ENCODE assay signal across 8 cellular contexts in the genomic region with DNA sequence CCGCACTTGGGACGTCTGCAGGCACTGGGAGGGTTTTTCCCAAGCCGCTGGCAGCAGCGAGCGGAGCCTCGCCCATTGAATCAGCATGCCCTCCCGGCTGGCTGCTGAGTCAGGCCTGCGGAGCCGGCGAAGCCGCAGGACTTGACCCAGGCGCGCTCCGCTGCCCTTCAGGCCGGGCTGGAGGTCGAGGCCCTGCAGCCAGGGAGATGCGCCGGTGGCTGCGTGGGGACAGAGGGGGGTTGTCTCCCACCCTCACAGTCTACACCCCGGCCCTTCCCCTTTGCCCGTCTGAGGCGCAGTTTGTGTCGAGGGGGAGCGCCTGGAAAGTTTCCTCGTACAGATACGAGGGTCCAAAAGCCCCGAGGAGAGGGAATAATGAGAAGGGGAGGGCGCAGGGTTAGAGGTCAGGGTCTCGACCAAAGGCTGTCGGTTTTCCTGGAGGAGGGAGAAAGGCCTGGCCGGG. TPM values are rescaled to one million over a fixed set of nuclear protein-coding genes. Genes with fewer than 3 reads are reported as not detected.
A peak's percentile ranks its signal among the peaks of the same experiment; 100 is the strongest.
DNase-seq lines count a peak whose midpoint lies in the region; ATAC-seq, FAIRE-seq and TF ChIP-seq lines count a peak whose summit lies in the region.

No MANE protein-coding gene starts in this region.

- WGBS in A549 (ENCODE audit: missing lambda C conversion rate): 3% methylated on average over 12 of the region's 31 CpGs

- FAIRE-seq in A549 (lab: Jason Lieb, UNC) (no peak), GM12892 (lab: Jason Lieb, UNC) (no peak)

- H3K27ac ChIP-seq in A549: peak overlapping the region; percentile 96 to 98
- H3K27ac ChIP-seq in breast epithelium: peak overlapping the region; percentile 96 to 99

- no peak for TF ChIP-seq EP300 in A549 (IDR thresholded peaks at IDR 0.05)

- peak overlapping the region; percentile 74 to 90 (median 80) for H3K4me3 Mint-ChIP-seq in immature natural killer cell

- H3K4me3 ChIP-seq in A549 (peak overlapping the region; percentile 78), breast epithelium (peak overlapping the region; percentile 97 to 99 (median 97)), skeletal muscle satellite cell (ENCODE audit: low read length) (peak overlapping the region; percentile 95)

- no peaks in the 10 kb centered on the region for H3K36me3 Mint-ChIP-seq in immature natural killer cell

- peaks cover 48% of the 10 kb centered on the region for H3K4me1 ChIP-seq in A549
- H3K4me1 ChIP-seq in breast epithelium: peaks cover 5 to 12% of the 10 kb centered on the region in 2 donors
- H3K4me1 ChIP-seq in skeletal muscle satellite cell (ENCODE audit: control insufficient read depth, insufficient read depth, low read length): peaks cover 47% of the 10 kb centered on the region

- H3K36me3 ChIP-seq in breast epithelium (no peaks in the 10 kb centered on the region), skeletal muscle satellite cell (ENCODE audit: insufficient read depth, low read length) (peaks cover 5% of the 10 kb centered on the region)

- TF ChIP-seq RAD21 in A549 (conservative IDR thresholded peaks at IDR 0.05 in 1 of 2, IDR thresholded peaks at IDR 0.05 in 1 of 2): no peak

- CTCF ChIA-PET in A549 (lab: Yijun Ruan, JAX): interaction anchor here (0.5 to 1.0 kb wide), 4 partner anchors 23 to 57 kb away, joined by 3 read pairs; no protein-coding TSS in a partner anchor

- peak; percentile 72 to 83 for DNase-seq in A549 (ENCODE audit: low read depth in 1 of 2, low spot score in 1 of 2)
- no peak for DNase-seq in GM12892 (ENCODE audit: insufficient read length)
- DNase-seq in OCI-M1 (lab: John Stamatoyannopoulos, UW): peak; percentile 70
- DNase-seq in breast epithelium (ENCODE audit: low spot score in 2 of 2): peak; percentile 47 to 69
- peak in 1 of 3 donors; percentile 10 for DNase-seq in immature natural killer cell

- peak overlapping the region; percentile 76 for H3K4me2 ChIP-seq in A549
- H3K4me2 ChIP-seq in skeletal muscle satellite cell (ENCODE audit: low read length): peak overlapping the region; percentile 95

- intact Hi-C loops in breast epithelium (cut with DNase I; ENCODE audit: low total_unique reads): loop anchor here (2.0 kb wide), 1 partner anchor 33 kb away; no protein-coding TSS in a partner anchor

- peaks cover 36 to 43% of the 10 kb centered on the region in 2 donors for H3K4me1 Mint-ChIP-seq in immature natural killer cell

- H3K27me3 ChIP-seq in breast epithelium (no peaks in the 10 kb centered on the region), skeletal muscle satellite cell (ENCODE audit: control insufficient read depth, insufficient read depth, low read length) (no peaks in the 10 kb centered on the region)

- ATAC-seq in A549 (peak; percentile 73 to 76), HG03520 (IDR thresholded peaks at IDR 0.05; ENCODE audit: unreplicated experiment) (no peak), GM18520 (IDR thresholded peaks at IDR 0.05; ENCODE audit: unreplicated experiment) (no peak)

- POLR2A ChIA-PET in A549 (lab: Yijun Ruan, JAX): interaction anchor here (0.5 to 1.3 kb wide), 2 partner anchors 52 to 1792 kb away, joined by 4 to 6 read pairs; no protein-coding TSS in a partner anchor

- H3K9me3 ChIP-seq in A549 (no peaks in the 10 kb centered on the region), breast epithelium (no peaks in the 10 kb centered on the region), skeletal muscle satellite cell (replicated peaks; ENCODE audit: low read length) (no peaks in the 10 kb centered on the region)

- TF ChIP-seq CTCF in A549 (IDR thresholded peaks at IDR 0.05): no peak
- TF ChIP-seq CTCF in breast epithelium (IDR thresholded peaks at IDR 0.05): no peak

- H3K9ac ChIP-seq in skeletal muscle satellite cell (ENCODE audit: low read depth, low read length): peak overlapping the region; percentile 97

- TF ChIP-seq POLR2A in A549 (IDR thresholded peaks at IDR 0.05; ENCODE audit: low read length): peak; percentile 74
- 0 out of 2 replicates have a peak, but pooled peaks have one; percentile 43 for TF ChIP-seq POLR2A in GM12892 (IDR thresholded peaks at IDR 0.05; ENCODE audit: low read depth, low read length)
- TF ChIP-seq POLR2A in breast epithelium (IDR thresholded peaks at IDR 0.05): no peak

- peaks cover 0 to 7% (median 1%) of the 10 kb centered on the region in 3 donors for H3K27me3 Mint-ChIP-seq in immature natural killer cell (ENCODE audit: low read depth in 3 of 3)

- H3K27ac Mint-ChIP-seq in immature natural killer cell: peak overlapping the region; percentile 62 to 86 (median 84)

- H3K9me3 Mint-ChIP-seq in immature natural killer cell: no peaks in the 10 kb centered on the region

TF ChIP-seq in A549, 52 proteins besides CTCF, POLR2A, EP300 and RAD21:
- TF ChIP-seq, protein P1, sequence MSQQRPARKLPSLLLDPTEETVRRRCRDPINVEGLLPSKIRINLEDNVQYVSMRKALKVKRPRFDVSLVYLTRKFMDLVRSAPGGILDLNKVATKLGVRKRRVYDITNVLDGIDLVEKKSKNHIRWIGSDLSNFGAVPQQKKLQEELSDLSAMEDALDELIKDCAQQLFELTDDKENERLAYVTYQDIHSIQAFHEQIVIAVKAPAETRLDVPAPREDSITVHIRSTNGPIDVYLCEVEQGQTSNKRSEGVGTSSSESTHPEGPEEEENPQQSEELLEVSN (IDR thresholded peaks at IDR 0.05; ENCODE audit: borderline replicate concordance, low read depth): peak; percentile 81
- TF ChIP-seq NFE2L2 (conservative IDR thresholded peaks at IDR 0.05; ENCODE audit: low read length): 0 out of 2 replicates have a peak, but pooled peaks have one; percentile 33
- TF ChIP-seq GATA3 (IDR thresholded peaks at IDR 0.05; ENCODE audit: borderline replicate concordance): 0 out of 2 replicates have a peak, but pooled peaks have one; percentile 17
- TF ChIP-seq, protein P2, sequence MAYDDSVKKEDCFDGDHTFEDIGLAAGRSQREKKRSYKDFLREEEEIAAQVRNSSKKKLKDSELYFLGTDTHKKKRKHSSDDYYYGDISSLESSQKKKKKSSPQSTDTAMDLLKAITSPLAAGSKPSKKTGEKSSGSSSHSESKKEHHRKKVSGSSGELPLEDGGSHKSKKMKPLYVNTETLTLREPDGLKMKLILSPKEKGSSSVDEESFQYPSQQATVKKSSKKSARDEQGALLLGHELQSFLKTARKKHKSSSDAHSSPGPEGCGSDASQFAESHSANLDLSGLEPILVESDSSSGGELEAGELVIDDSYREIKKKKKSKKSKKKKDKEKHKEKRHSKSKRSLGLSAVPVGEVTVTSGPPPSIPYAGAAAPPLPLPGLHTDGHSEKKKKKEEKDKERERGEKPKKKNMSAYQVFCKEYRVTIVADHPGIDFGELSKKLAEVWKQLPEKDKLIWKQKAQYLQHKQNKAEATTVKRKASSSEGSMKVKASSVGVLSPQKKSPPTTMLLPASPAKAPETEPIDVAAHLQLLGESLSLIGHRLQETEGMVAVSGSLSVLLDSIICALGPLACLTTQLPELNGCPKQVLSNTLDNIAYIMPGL (CRISPR knock-in tag; IDR thresholded peaks at IDR 0.05; ENCODE audit: borderline replicate concordance): no peak
- TF ChIP-seq MAFK (IDR thresholded peaks at IDR 0.05; ENCODE audit: partially characterized antibody): peak; percentile 93
- no peak; the same call in 1 of the 2 replicates for TF ChIP-seq MYC (IDR thresholded peaks at IDR 0.05; ENCODE audit: borderline replicate concordance, low read length)
- peak; percentile 40; the same call in 1 of the 2 replicates for TF ChIP-seq TP53 (CRISPR knock-in tag; IDR thresholded peaks at IDR 0.05)
- TF ChIP-seq SREBF2 (IDR thresholded peaks at IDR 0.05): no peak
- TF ChIP-seq, protein P3, sequence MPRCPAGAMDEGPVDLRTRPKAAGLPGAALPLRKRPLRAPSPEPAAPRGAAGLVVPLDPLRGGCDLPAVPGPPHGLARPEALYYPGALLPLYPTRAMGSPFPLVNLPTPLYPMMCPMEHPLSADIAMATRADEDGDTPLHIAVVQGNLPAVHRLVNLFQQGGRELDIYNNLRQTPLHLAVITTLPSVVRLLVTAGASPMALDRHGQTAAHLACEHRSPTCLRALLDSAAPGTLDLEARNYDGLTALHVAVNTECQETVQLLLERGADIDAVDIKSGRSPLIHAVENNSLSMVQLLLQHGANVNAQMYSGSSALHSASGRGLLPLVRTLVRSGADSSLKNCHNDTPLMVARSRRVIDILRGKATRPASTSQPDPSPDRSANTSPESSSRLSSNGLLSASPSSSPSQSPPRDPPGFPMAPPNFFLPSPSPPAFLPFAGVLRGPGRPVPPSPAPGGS (IDR thresholded peaks at IDR 0.05): no peak
- no peak for TF ChIP-seq CEBPB (IDR thresholded peaks at IDR 0.05)
- TF ChIP-seq ESRRA (IDR thresholded peaks at IDR 0.05; ENCODE audit: borderline replicate concordance, low read length): peak; percentile 89
- no peak for TF ChIP-seq FOSL2 (IDR thresholded peaks at IDR 0.05)
- peak; percentile 66 for TF ChIP-seq FOSL2 (CRISPR knock-in tag; IDR thresholded peaks at IDR 0.05)
- no peak for TF ChIP-seq CBX8 (IDR thresholded peaks at IDR 0.05)
- TF ChIP-seq CHD4 (IDR thresholded peaks at IDR 0.05; ENCODE audit: borderline replicate concordance): no peak
- no peak for TF ChIP-seq RCOR1 (IDR thresholded peaks at IDR 0.05; ENCODE audit: low read depth, low read length)
- TF ChIP-seq, protein P4, sequence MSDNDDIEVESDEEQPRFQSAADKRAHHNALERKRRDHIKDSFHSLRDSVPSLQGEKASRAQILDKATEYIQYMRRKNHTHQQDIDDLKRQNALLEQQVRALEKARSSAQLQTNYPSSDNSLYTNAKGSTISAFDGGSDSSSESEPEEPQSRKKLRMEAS (IDR thresholded peaks at IDR 0.05): peak; percentile 90
TF ChIP-seq in A549: peak in this region for 8.

RNA-seq across cellular contexts. Expression of a gene that starts 0.8 kb away (rescaled TPM):
- 106 and 150 TPM in 2 replicates for polyA plus RNA-seq in A549 (2011; rRNA removed)
- 160 and 161 TPM in 2 replicates for polyA plus RNA-seq in A549 (2012; cell fraction: cytosol; rRNA removed)
- 258 TPM in 2 replicates for polyA plus RNA-seq in A549 (2012; cell fraction: nucleus; rRNA removed)
- polyA plus RNA-seq in A549 (2017; fragmentation: RNase III; extraction: RNeasy Plus Mini Kit Qiagen cat#74134 plus additional on column Dnase treatment): 74.8 to 82.9 TPM (median 81.8 TPM) in 3 replicates
- polyA minus RNA-seq in A549 (2011; rRNA and poly(A)+ RNA removed): 64.6 and 71.5 TPM in 2 replicates
- polyA plus RNA-seq in GM12892 (2012; ENCODE audit: missing spikeins): 53.2 TPM
- 100 to 1,000 TPM; 222 to 275 (median 253) TPM for total RNA-seq in breast epithelium
- 10 to 100 TPM; 38.3 to 83.5 (median 48.2) TPM for polyA plus RNA-seq in immature natural killer cell
- total RNA-seq in skeletal muscle satellite cell (2012; rRNA removed): 152 and 168 TPM in 2 replicates

Comparison
In these comparisons a context has a peak if more than half of its experiments do, and no peak if none do; other contexts are left out.
1. ATAC-seq: peak in A549 (2 of 2); none in HG03520 (single experiment) and GM18520 (single experiment).
2. Peak in every context shown above with its lines, with median percentiles within 50 percentile points of each other: H3K4me3 ChIP-seq.